In the genomic region with DNA sequence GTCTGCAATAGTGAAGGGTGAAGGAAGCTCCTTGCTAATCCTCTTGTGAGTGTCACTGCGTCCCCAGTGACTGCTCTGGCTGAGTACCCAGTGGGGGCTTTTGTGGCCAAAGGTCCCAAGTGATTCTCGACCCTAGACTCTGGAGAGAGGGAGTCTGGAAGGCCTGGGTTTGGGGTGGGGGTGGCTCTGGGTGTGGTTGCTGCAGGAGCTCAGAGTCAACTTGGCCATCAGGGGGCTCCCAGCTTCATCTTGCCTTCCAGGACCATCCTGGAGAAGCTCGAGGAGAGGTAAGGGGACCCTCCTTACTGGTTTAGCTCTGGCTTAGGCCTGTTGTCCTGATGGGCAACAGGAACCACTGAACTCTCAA, we compare ENCODE assay signal across 10 cellular contexts. TPM values are rescaled to one million over a fixed set of nuclear protein-coding genes. Genes with fewer than 3 reads are reported as not detected.
A peak's percentile ranks its signal among the peaks of the same experiment; 100 is the strongest.
DNase-seq lines count a peak whose midpoint lies in the region; ATAC-seq and TF ChIP-seq lines count a peak whose summit lies in the region.
"Had no signal": no experiment of that assay in that cellular context is flagged by ENCODE, and none has a peak within 500 bp of the region (broad histone marks: within the 10 kb centered on the region; RNA-seq: fewer than 3 reads in every experiment).

No MANE protein-coding gene starts in this region.

- peak in 1 of 4 experiments; percentile 1 for ATAC-seq in T-cell (replicated peaks in 1 of 4)
- ATAC-seq in stimulated activated naive CD8-positive, alpha-beta T cell treated with anti-CD3 and anti-CD28 coated beads, Interleukin-15, amount 100 ng/mL, for 72 hours, result no peak

- POLR2A ChIA-PET in T-cell (lab: Charles Lee), result interaction anchor here (0.6 to 2.0 kb wide), 9 partner anchors 9 to 732 kb away, joined by 3 to 10 read pairs (median 5); no protein-coding TSS in a partner anchor

- H3K9me3 Mint-ChIP-seq in T-cell (peaks cover 0 to 3% (median 0%) of the 10 kb centered on the region in 3 donors), Calu3 (ENCODE audit: low read depth, unreplicated experiment) (peaks cover 3% of the 10 kb centered on the region)
- H3K9me3 Mint-ChIP-seq in stimulated activated naive CD8-positive, alpha-beta T cell treated with anti-CD3 and anti-CD28 coated beads, Interleukin-15, amount 100 ng/mL, for 72 hours, result peaks cover 6 to 7% of the 10 kb centered on the region in 2 donors

- H3K4me3 Mint-ChIP-seq in T-cell, result peak overlapping the region; percentile 85 to 86 (median 86)
- H3K4me3 Mint-ChIP-seq in stimulated activated naive CD8-positive, alpha-beta T cell treated with anti-CD3 and anti-CD28 coated beads, Interleukin-15, amount 100 ng/mL, for 72 hours, result peak overlapping the region; percentile 79 to 94
- H3K4me3 Mint-ChIP-seq in Calu3 (ENCODE audit: low read depth, unreplicated experiment), result no peak overlapping the region

- TF ChIP-seq CTCF in GM13977 (IDR thresholded peaks at IDR 0.05; ENCODE audit: extremely low read depth, insufficient read depth, missing control alignments), result peak; percentile 36
- no peak for TF ChIP-seq CTCF in Calu3 (IDR thresholded peaks at IDR 0.05; ENCODE audit: unreplicated experiment)

- BruUV-seq in Calu3 (replicated peaks; lab: Mats Ljungman, UMichigan), result no TSS peak

- H3K27me3 Mint-ChIP-seq in T-cell (peaks cover 0 to 2% of the 10 kb centered on the region in 2 donors), Calu3 (ENCODE audit: unreplicated experiment) (no peaks in the 10 kb centered on the region)
- no peaks in the 10 kb centered on the region for H3K27me3 Mint-ChIP-seq in stimulated activated naive CD8-positive, alpha-beta T cell treated with anti-CD3 and anti-CD28 coated beads, Interleukin-15, amount 100 ng/mL, for 72 hours

- H3K36me3 Mint-ChIP-seq in T-cell (peaks cover 18% of the 10 kb centered on the region), Calu3 (ENCODE audit: insufficient read depth, unreplicated experiment) (peaks cover 9% of the 10 kb centered on the region)

- H3K27ac Mint-ChIP-seq in T-cell, result peak overlapping the region; percentile 90 to 96
- peak overlapping the region; percentile 90 to 94 for H3K27ac Mint-ChIP-seq in stimulated activated naive CD8-positive, alpha-beta T cell treated with anti-CD3 and anti-CD28 coated beads, Interleukin-15, amount 100 ng/mL, for 72 hours
- H3K27ac Mint-ChIP-seq in Calu3 (ENCODE audit: unreplicated experiment), result no peak overlapping the region

- in situ Hi-C loops in GM13977 (cut with MboI; ENCODE audit: low pct_unique_long_range_greater_than_20kb, low sequenced_read_pairs, unreplicated experiment), result no loop called here

- H3K4me1 Mint-ChIP-seq in T-cell (peaks cover 82 to 84% (median 84%) of the 10 kb centered on the region in 3 donors), Calu3 (ENCODE audit: low read depth, unreplicated experiment) (no peaks in the 10 kb centered on the region)
- H3K4me1 Mint-ChIP-seq in stimulated activated naive CD8-positive, alpha-beta T cell treated with anti-CD3 and anti-CD28 coated beads, Interleukin-15, amount 100 ng/mL, for 72 hours, result peaks cover 72% of the 10 kb centered on the region

- DNase-seq in GM13977 (ENCODE audit: low spot score) (no peak), T-cell (no peak), islet precursor cell (peak; percentile 40), SW 1271 (lab: John Stamatoyannopoulos, UW) (no peak), NCI-H774 (lab: John Stamatoyannopoulos, UW) (no peak), Calu3 (no peak)
- DNase-seq in stimulated activated naive CD8-positive, alpha-beta T cell treated with anti-CD3 and anti-CD28 coated beads, Interleukin-15, amount 100 ng/mL, for 72 hours, result no peak
- DNase-seq: NCI-H187, SHP77 had no signal

- CTCF ChIA-PET in T-cell (lab: Charles Lee) (interaction anchor here (0.7 to 7.9 kb wide), 12 partner anchors 18 to 216 kb away, joined by 3 to 99 read pairs (median 5); no protein-coding TSS in a partner anchor), Calu3 (lab: Charles Lee) (interaction anchor here (0.5 kb wide), 1 partner anchor 74 kb away, joined by 4 read pairs; no protein-coding TSS in a partner anchor)

- intact Hi-C loops in Calu3 (cut with micrococcal nuclease; ENCODE audit: unreplicated experiment), result no loop called here

RNA-seq across cellular contexts. Expression of a gene that starts 0.6 kb away (rescaled TPM):
- 100 to 1,000 TPM; 145 to 217 (median 150) TPM for total RNA-seq in T-cell
- 58.7 and 64.5 TPM in 2 replicates for total RNA-seq in Calu3 (2022)

RNA-seq across cellular contexts. Expression of a gene that starts 47.0 kb away (rescaled TPM):
- total RNA-seq in T-cell, result not detected
- 19.4 and 55.8 TPM in 2 replicates for total RNA-seq in Calu3 (2022)
- total RNA-seq: dermis microvascular lymphatic vessel endothelial cell had no signal

Comparison
In these comparisons a context has a peak if more than half of its experiments do, and no peak if none do; other contexts are left out.
1. RNA of a gene that starts 47.0 kb away (total RNA-seq): 19.4 to 55.8 TPM in Calu3; not detected in T-cell; every median in the first group is over 10 times any median in the second.